ENCODE assay signal across 8 cellular contexts in the genomic region with DNA sequence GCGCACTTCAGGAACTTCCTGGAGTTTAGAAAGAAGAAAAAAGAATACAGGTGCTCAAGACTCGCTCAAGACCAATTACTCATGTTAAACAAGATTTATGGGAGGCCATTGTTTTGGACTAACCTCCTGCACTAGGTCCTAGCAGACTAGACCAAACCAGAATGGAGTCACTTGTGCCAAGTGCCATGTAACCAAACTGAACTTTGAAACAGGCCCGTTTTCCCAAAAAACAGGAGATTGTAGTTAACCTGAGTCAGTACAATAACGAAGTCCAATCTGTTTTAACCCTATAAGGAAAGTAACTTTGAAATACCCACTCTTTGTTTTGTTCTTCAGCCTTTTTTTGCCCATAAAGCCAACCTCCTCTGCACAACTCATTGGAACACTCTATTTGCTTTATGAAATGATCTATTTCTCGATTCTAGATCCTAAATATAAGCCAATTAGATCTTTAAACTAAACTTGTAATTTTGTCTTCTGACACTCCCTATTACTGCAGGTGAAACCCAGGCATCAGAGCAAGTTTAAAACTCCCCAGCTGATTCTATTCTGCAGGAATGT. TPM values are rescaled to one million over a fixed set of nuclear protein-coding genes. Genes with fewer than 3 reads are reported as not detected.
DNase-seq lines count a peak whose midpoint lies in the region; ATAC-seq and TF ChIP-seq lines count a peak whose summit lies in the region.

No MANE protein-coding gene starts in this region.

- peaks cover 7% of the 10 kb centered on the region for H3K4me1 ChIP-seq in BE2C

- H3K9me3 Mint-ChIP-seq in dendritic cell treated with granulocyte-macrophage colony-stimulating factor and Interleukin-4, amounts not matched to agents 40 ng/mL and 50 ng/mL, for 4 days = peaks cover 1% of the 10 kb centered on the region
- peaks cover 11% of the 10 kb centered on the region for H3K9me3 Mint-ChIP-seq in nephron progenitor cell

- DNase-seq in BE2C (no peak), MG63 (no peak), nephron progenitor cell (no peak), NCI-H2196 treated with DMSO at 0.1 percent for 48 hours (lab: John Stamatoyannopoulos, UW; ENCODE audit: unreplicated experiment) (no peak), activated gamma-delta T cell treated with Interleukin-2 at 50 U/mL for 16 hours (no peak)
- DNase-seq in activated CD4-positive, alpha-beta T cell treated with anti-CD3 and anti-CD28 coated beads, Interleukin-2, amount 50 U/mL, for 4 hours = no peak

- ATAC-seq in HG03342 (IDR thresholded peaks at IDR 0.05; ENCODE audit: unreplicated experiment) = no peak

- no peaks in the 10 kb centered on the region for H3K9me3 ChIP-seq in BE2C
- H3K9me3 ChIP-seq in MG63 = no peaks in the 10 kb centered on the region

- peak overlapping the region; percentile 95 for H3K27ac Mint-ChIP-seq in dendritic cell treated with granulocyte-macrophage colony-stimulating factor and Interleukin-4, amounts not matched to agents 40 ng/mL and 50 ng/mL, for 4 days
- peak overlapping the region; percentile 91 for H3K27ac Mint-ChIP-seq in nephron progenitor cell

- no peaks in the 10 kb centered on the region; the same call in 1 of the 2 replicates for H3K36me3 ChIP-seq in BE2C
- H3K36me3 ChIP-seq in MG63 = peaks cover 5% of the 10 kb centered on the region; the same call in 1 of the 2 replicates

- peak overlapping the region; percentile 87 for H3K4me3 Mint-ChIP-seq in dendritic cell treated with granulocyte-macrophage colony-stimulating factor and Interleukin-4, amounts not matched to agents 40 ng/mL and 50 ng/mL, for 4 days
- peak overlapping the region; percentile 97 for H3K4me3 Mint-ChIP-seq in nephron progenitor cell

- H3K36me3 Mint-ChIP-seq in dendritic cell treated with granulocyte-macrophage colony-stimulating factor and Interleukin-4, amounts not matched to agents 40 ng/mL and 50 ng/mL, for 4 days (ENCODE audit: low read depth) = peaks cover 9% of the 10 kb centered on the region
- H3K36me3 Mint-ChIP-seq in nephron progenitor cell (ENCODE audit: low read depth) = peaks cover 3% of the 10 kb centered on the region

- peaks cover 36% of the 10 kb centered on the region for H3K4me1 Mint-ChIP-seq in dendritic cell treated with granulocyte-macrophage colony-stimulating factor and Interleukin-4, amounts not matched to agents 40 ng/mL and 50 ng/mL, for 4 days (ENCODE audit: low read depth)
- peaks cover 47% of the 10 kb centered on the region for H3K4me1 Mint-ChIP-seq in nephron progenitor cell

- intact Hi-C loops in dendritic cell treated with granulocyte-macrophage colony-stimulating factor and Interleukin-4, amounts not matched to agents 40 ng/mL and 50 ng/mL, for 4 days (cut with micrococcal nuclease) = loop anchor here (5.0 kb wide), 2 partner anchors 142 to 317 kb away; a partner anchor contains a TSS

- H3K27me3 Mint-ChIP-seq in dendritic cell treated with granulocyte-macrophage colony-stimulating factor and Interleukin-4, amounts not matched to agents 40 ng/mL and 50 ng/mL, for 4 days = no peaks in the 10 kb centered on the region
- H3K27me3 Mint-ChIP-seq in nephron progenitor cell (ENCODE audit: low read depth, poor library complexity) = peaks cover 12% of the 10 kb centered on the region

- TF ChIP-seq CTCF in BE2C (IDR thresholded peaks at IDR 0.05; ENCODE audit: low read depth, low read length) = no peak
- no peak for TF ChIP-seq CTCF in nephron progenitor cell (IDR thresholded peaks at IDR 0.05)

- H3K27me3 ChIP-seq in BE2C = no peaks in the 10 kb centered on the region
- no peaks in the 10 kb centered on the region for H3K27me3 ChIP-seq in MG63

- H3K4me3 ChIP-seq in BE2C (ENCODE audit: low read depth, low read length) = peak overlapping the region; percentile 84
- H3K4me3 ChIP-seq in MG63 = peak overlapping the region; percentile 86

RNA-seq across cellular contexts. Expression of a gene that starts 0.7 kb away (rescaled TPM):
- 129 TPM for polyA plus RNA-seq in BE2C (2012; ENCODE audit: insufficient read depth, insufficient read length, low read depth)
- total RNA-seq in MG63 (2014; rRNA removed; shearing (Covaris generic); ENCODE audit: low replicate concordance) = 34.5 and 47.6 TPM in 2 replicates
